In genomic region chr3:192550356-192550755, GRCh38 we compare ENCODE assay signal across 24 cellular contexts.
DNase-seq lines count a peak whose midpoint lies in the region; ATAC-seq, FAIRE-seq and TF ChIP-seq lines count a peak whose summit lies in the region.
"Had no signal": no experiment of that assay in that cellular context is flagged by ENCODE, and none has a peak within 500 bp of the region (broad histone marks: within the 10 kb centered on the region; RNA-seq: fewer than 3 reads in every experiment).

No MANE protein-coding gene starts in this region.

- 13 to 17% methylated on average over 1 of the region's 1 CpG for WGBS in pancreas, 2 donors

- ATAC-seq in pancreas: no peak
- ATAC-seq: GM12878 had no signal

- no peaks in the 10 kb centered on the region for H3K36me3 ChIP-seq in pancreas
- H3K36me3 ChIP-seq in tibial artery: no peaks in the 10 kb centered on the region
- H3K36me3 ChIP-seq: BE2C, BLaER1 had no signal

- H3K4me3 ChIP-seq in epithelial cell of esophagus (ENCODE audit: low read length) (no peak overlapping the region), pancreas (no peak overlapping the region), tibial artery (no peak overlapping the region)
- H3K4me3 ChIP-seq: BLaER1, GM12878 had no signal

- H3K27me3 ChIP-seq in pancreas: no peaks in the 10 kb centered on the region
- H3K27me3 ChIP-seq in tibial artery: no peaks in the 10 kb centered on the region
- H3K27me3 ChIP-seq: BE2C, BLaER1 had no signal

- TF ChIP-seq CTCF in epithelial cell of esophagus (IDR thresholded peaks at IDR 0.05; ENCODE audit: insufficient read depth, low read depth, low read length, missing control alignments): no peak
- TF ChIP-seq CTCF in pancreas (IDR thresholded peaks at IDR 0.05): no peak
- no peak for TF ChIP-seq CTCF in tibial artery (IDR thresholded peaks at IDR 0.05)

- H3K9me3 ChIP-seq in pancreas (no peaks in the 10 kb centered on the region), tibial artery (no peaks in the 10 kb centered on the region)
- H3K9me3 ChIP-seq: BE2C had no signal

- H3K4me1 ChIP-seq in pancreas (no peaks in the 10 kb centered on the region), tibial artery (no peaks in the 10 kb centered on the region)
- H3K4me1 ChIP-seq: BE2C, BLaER1 had no signal

- peak; percentile 25 for FAIRE-seq in A204.1 (lab: Jason Lieb, UNC)
- peak; percentile 9 for FAIRE-seq in pancreas (lab: Jason Lieb, UNC)
- FAIRE-seq: GM12878, GM12892, GM18507 had no signal

- DNase-seq in epithelial cell of esophagus (ENCODE audit: low read depth) (peak; percentile 40), pancreas (no peak), tibial artery (no peak), hepatic stellate cell (ENCODE audit: low spot score) (no peak)
- DNase-seq: ACHN; BE2C; C1 segment of cervical spinal cord; CD4-positive, alpha-beta memory T cell; CD4-positive, CD25-positive, alpha-beta regulatory T cell; CD8-positive, alpha-beta memory T cell; COR-L47; DMS 273 treated with DMSO at 0.1 percent for 48 hours; DMS153; DMS53; DMS79; DND-41; EL; GDM1 had no signal

- H3K27ac ChIP-seq in pancreas (no peak overlapping the region), tibial artery (no peak overlapping the region)
- H3K27ac ChIP-seq: 22Rv1, BLaER1 had no signal

- intact Hi-C loops in pancreas (cut with DNase I): no loop called here
- intact Hi-C loops in tibial artery (cut with DNase I; ENCODE audit: low total_unique reads): no loop called here
